Comparison of ENCODE assay signal across 2 cellular contexts in genomic region chr20:11234181-11234969, GRCh38.
TF ChIP-seq lines count a peak whose summit lies in the region.

No MANE protein-coding gene starts in this region.

TF ChIP-seq in SK-N-SH, 30 proteins besides CTCF, POLR2A, EP300 and RAD21 (continued from another document):
- TF ChIP-seq ZBTB33 (IDR thresholded peaks at IDR 0.05; ENCODE audit: borderline replicate concordance, low read depth) (no peak), NFIC (IDR thresholded peaks at IDR 0.05; ENCODE audit: borderline replicate concordance) (no peak), PBX3 (IDR thresholded peaks at IDR 0.05) (no peak), EZH2phosphoT487 (IDR thresholded peaks at IDR 0.05; ENCODE audit: borderline replicate concordance, low read depth) (no peak), USF1 (IDR thresholded peaks at IDR 0.05; ENCODE audit: borderline replicate concordance, low read depth) (no peak), GABPA (IDR thresholded peaks at IDR 0.05; ENCODE audit: low read depth) (no peak), TCF12 (IDR thresholded peaks at IDR 0.05) (no peak), GATA2 (CRISPR knock-in tag; IDR thresholded peaks at IDR 0.05) (no peak), RXRA (IDR thresholded peaks at IDR 0.05; ENCODE audit: borderline replicate concordance, low read depth) (no peak), RFX5 (IDR thresholded peaks at IDR 0.05; ENCODE audit: low read length) (no peak)

TF ChIP-seq in SK-N-SH treated with all-trans-retinoic acid at 6 μM for 48 hours, 23 proteins besides CTCF, POLR2A, EP300 and RAD21 (continued from another document):
- no peak for TF ChIP-seq POU6F1 (CRISPR knock-in tag; IDR thresholded peaks at IDR 0.05; ENCODE audit: borderline replicate concordance, low read depth)
- no peak for TF ChIP-seq GLIS3 (CRISPR knock-in tag; IDR thresholded peaks at IDR 0.05)
- TF ChIP-seq ZFP30 (CRISPR knock-in tag; IDR thresholded peaks at IDR 0.05), result no peak
- no peak for TF ChIP-seq ISL1 (CRISPR knock-in tag; IDR thresholded peaks at IDR 0.05)
- no peak for TF ChIP-seq CSDC2 (CRISPR knock-in tag; IDR thresholded peaks at IDR 0.05)
- TF ChIP-seq ZNF8 (CRISPR knock-in tag; IDR thresholded peaks at IDR 0.05), result no peak
- no peak for TF ChIP-seq PPARA (CRISPR knock-in tag; IDR thresholded peaks at IDR 0.05; ENCODE audit: borderline replicate concordance)
- TF ChIP-seq ESRRG (CRISPR knock-in tag; IDR thresholded peaks at IDR 0.05), result no peak
- TF ChIP-seq ARNTL (CRISPR knock-in tag; IDR thresholded peaks at IDR 0.05; ENCODE audit: borderline replicate concordance, low read depth), result no peak
- no peak for TF ChIP-seq TCF4 (CRISPR knock-in tag; IDR thresholded peaks at IDR 0.05; ENCODE audit: borderline replicate concordance)
- TF ChIP-seq ZNF70 (CRISPR knock-in tag; IDR thresholded peaks at IDR 0.05), result no peak
- no peak for TF ChIP-seq RARB (CRISPR knock-in tag; IDR thresholded peaks at IDR 0.05)
- no peak for TF ChIP-seq PATZ1 (CRISPR knock-in tag; IDR thresholded peaks at IDR 0.05; ENCODE audit: borderline replicate concordance)
TF ChIP-seq in SK-N-SH treated with all-trans-retinoic acid at 6 μM for 48 hours: peak in this region for 0.
